In the genomic region with DNA sequence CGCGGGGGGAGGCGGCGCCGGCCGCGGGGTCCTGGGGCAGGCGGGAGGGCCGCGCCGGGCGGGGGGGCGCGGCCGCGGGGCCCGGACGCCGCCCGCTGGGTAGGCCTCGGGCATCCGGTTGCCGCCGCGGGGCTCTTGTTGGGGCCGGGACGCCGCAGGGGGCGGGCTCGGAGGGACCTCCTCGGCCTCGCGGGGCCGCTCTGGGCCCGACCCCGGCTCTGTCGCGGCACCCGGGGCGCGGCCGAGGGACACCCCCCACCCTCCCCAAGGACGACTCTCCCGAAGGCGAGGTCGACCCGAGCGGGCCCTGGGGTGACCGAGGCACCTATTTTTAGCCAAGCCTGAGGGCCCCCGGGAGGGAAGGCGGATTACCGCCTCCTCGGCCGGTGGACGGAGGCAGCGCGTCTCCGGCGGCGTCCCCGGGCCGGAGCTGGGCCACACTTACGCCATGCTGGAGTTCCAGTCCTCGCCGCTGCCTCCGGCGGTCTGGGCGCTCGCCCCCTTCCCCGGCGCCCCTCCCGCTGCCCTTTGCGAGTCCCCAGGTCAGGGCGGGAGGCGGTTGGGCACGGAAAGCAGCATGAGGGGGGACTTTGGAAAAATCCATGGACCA, we compare ENCODE assay signal across 8 cellular contexts. TPM values are rescaled to one million over a fixed set of nuclear protein-coding genes. Genes with fewer than 3 reads are reported as not detected.
DNase-seq lines count a peak whose midpoint lies in the region; ATAC-seq and TF ChIP-seq lines count a peak whose summit lies in the region.

No MANE protein-coding gene starts in this region.

- no peaks in the 10 kb centered on the region for H3K27me3 Mint-ChIP-seq in activated CD4-positive, alpha-beta memory T cell treated with anti-CD3 and anti-CD28 coated beads for 36 hours
- H3K27me3 Mint-ChIP-seq in effector memory CD8-positive, alpha-beta T cell: no peaks in the 10 kb centered on the region

- TF ChIP-seq EP300 in Ishikawa (IDR thresholded peaks at IDR 0.05; ENCODE audit: borderline replicate concordance): no peak

- H3K4me1 Mint-ChIP-seq in activated CD4-positive, alpha-beta memory T cell treated with anti-CD3 and anti-CD28 coated beads for 36 hours (ENCODE audit: low read depth): peaks cover 35% of the 10 kb centered on the region
- peaks cover 15 to 23% of the 10 kb centered on the region in 2 donors for H3K4me1 Mint-ChIP-seq in effector memory CD8-positive, alpha-beta T cell (ENCODE audit: low read depth in 2 of 2)

- no peak for TF ChIP-seq RAD21 in Ishikawa (IDR thresholded peaks at IDR 0.05; ENCODE audit: low read depth)

- POLR2A ChIA-PET in activated CD4-positive, alpha-beta memory T cell treated with anti-CD3 and anti-CD28 coated beads for 36 hours (lab: Charles Lee): interaction anchor here (1.2 kb wide), 1 partner anchor 529 kb away, joined by 5 read pairs; the partner anchor contains the start of gene MAPK1IP1L

- CTCF ChIA-PET in activated CD4-positive, alpha-beta memory T cell treated with anti-CD3 and anti-CD28 coated beads for 36 hours (lab: Charles Lee): interaction anchor here (1.5 to 1.7 kb wide), 2 partner anchors 134 to 142 kb away, joined by 5 to 14 read pairs; no protein-coding TSS in a partner anchor

- DNase-seq in D341Med (ENCODE audit: low spot score): peak; percentile 79
- peak; percentile 57 for DNase-seq in activated CD4-positive, alpha-beta memory T cell treated with anti-CD3 and anti-CD28 coated beads for 36 hours
- peak; percentile 50 to 54 (median 52) for DNase-seq in effector memory CD8-positive, alpha-beta T cell
- peak; percentile 12 for DNase-seq in mucosa of gallbladder (ENCODE audit: low spot score)
- DNase-seq in stimulated activated CD8-positive, alpha-beta memory T cell treated with anti-CD3 and anti-CD28 coated beads, Interleukin-4, amount 100 ng/mL, for 48 hours: peak; percentile 59
- DNase-seq in mesenteric fat pad (ENCODE audit: low spot score): no peak

- peak overlapping the region; percentile 78 for H3K4me3 Mint-ChIP-seq in activated CD4-positive, alpha-beta memory T cell treated with anti-CD3 and anti-CD28 coated beads for 36 hours
- peak overlapping the region; percentile 70 to 89 for H3K4me3 Mint-ChIP-seq in effector memory CD8-positive, alpha-beta T cell

- intact Hi-C loops in activated CD4-positive, alpha-beta memory T cell treated with anti-CD3 and anti-CD28 coated beads for 36 hours (cut with micrococcal nuclease): loop anchor here (1.0 to 5.0 kb wide), 7 partner anchors 117 to 552 kb away; partner anchors contain the start of genes FBXO34 and PELI2

- H3K9me3 Mint-ChIP-seq in activated CD4-positive, alpha-beta memory T cell treated with anti-CD3 and anti-CD28 coated beads for 36 hours: no peaks in the 10 kb centered on the region
- no peaks in the 10 kb centered on the region for H3K9me3 Mint-ChIP-seq in effector memory CD8-positive, alpha-beta T cell

- peak overlapping the region; percentile 61 for H3K27ac Mint-ChIP-seq in activated CD4-positive, alpha-beta memory T cell treated with anti-CD3 and anti-CD28 coated beads for 36 hours
- peak overlapping the region; percentile 46 to 95 for H3K27ac Mint-ChIP-seq in effector memory CD8-positive, alpha-beta T cell

- no peaks in the 10 kb centered on the region for H3K36me3 Mint-ChIP-seq in activated CD4-positive, alpha-beta memory T cell treated with anti-CD3 and anti-CD28 coated beads for 36 hours
- H3K36me3 Mint-ChIP-seq in effector memory CD8-positive, alpha-beta T cell (ENCODE audit: insufficient read depth): peaks cover 11% of the 10 kb centered on the region

- peak; percentile 36 for ATAC-seq in GM21526 (IDR thresholded peaks at IDR 0.05; ENCODE audit: low FRiP score, unreplicated experiment)
- ATAC-seq in effector memory CD8-positive, alpha-beta T cell (replicated peaks): peak; percentile 66

TF ChIP-seq in Ishikawa, 13 proteins besides CTCF, POLR2A, EP300 and RAD21:
- no peak for TF ChIP-seq EGR1 (IDR thresholded peaks at IDR 0.05)
- TF ChIP-seq MAX (IDR thresholded peaks at IDR 0.05): no peak
- TF ChIP-seq TEAD4 (IDR thresholded peaks at IDR 0.05): no peak
- no peak for TF ChIP-seq CEBPB (IDR thresholded peaks at IDR 0.05)
- peak; percentile 31; the same call in 1 of the 2 replicates for TF ChIP-seq TAF1 (IDR thresholded peaks at IDR 0.05; ENCODE audit: low read depth)
- TF ChIP-seq CREB1 (IDR thresholded peaks at IDR 0.05; ENCODE audit: low read depth): no peak
- peak; percentile 26; the same call in 1 of the 2 replicates for TF ChIP-seq YY1 (IDR thresholded peaks at IDR 0.05; ENCODE audit: low read depth)
- no peak for TF ChIP-seq REST (IDR thresholded peaks at IDR 0.05; ENCODE audit: low read depth)
- TF ChIP-seq, protein P1, sequence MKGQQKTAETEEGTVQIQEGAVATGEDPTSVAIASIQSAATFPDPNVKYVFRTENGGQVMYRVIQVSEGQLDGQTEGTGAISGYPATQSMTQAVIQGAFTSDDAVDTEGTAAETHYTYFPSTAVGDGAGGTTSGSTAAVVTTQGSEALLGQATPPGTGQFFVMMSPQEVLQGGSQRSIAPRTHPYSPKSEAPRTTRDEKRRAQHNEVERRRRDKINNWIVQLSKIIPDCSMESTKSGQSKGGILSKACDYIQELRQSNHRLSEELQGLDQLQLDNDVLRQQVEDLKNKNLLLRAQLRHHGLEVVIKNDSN (IDR thresholded peaks at IDR 0.05): no peak
- no peak for TF ChIP-seq TCF12 (IDR thresholded peaks at IDR 0.05; ENCODE audit: low read depth)
- TF ChIP-seq FOXM1 (IDR thresholded peaks at IDR 0.05; ENCODE audit: borderline replicate concordance, low read depth): no peak
- TF ChIP-seq NFIC (IDR thresholded peaks at IDR 0.05): no peak
- TF ChIP-seq ZBTB7A (IDR thresholded peaks at IDR 0.05; ENCODE audit: low read depth): no peak; the same call in 1 of the 2 replicates

RNA-seq across cellular contexts. Expression of gene KTN1, which starts 0.5 kb away (rescaled TPM):
- total RNA-seq in activated CD4-positive, alpha-beta memory T cell treated with anti-CD3 and anti-CD28 coated beads for 36 hours: 100 to 1,000 TPM; 126 to 134 TPM
- total RNA-seq in mucosa of gallbladder: 114 TPM
- total RNA-seq in mesenteric fat pad: 159 TPM
